In the genomic region with DNA sequence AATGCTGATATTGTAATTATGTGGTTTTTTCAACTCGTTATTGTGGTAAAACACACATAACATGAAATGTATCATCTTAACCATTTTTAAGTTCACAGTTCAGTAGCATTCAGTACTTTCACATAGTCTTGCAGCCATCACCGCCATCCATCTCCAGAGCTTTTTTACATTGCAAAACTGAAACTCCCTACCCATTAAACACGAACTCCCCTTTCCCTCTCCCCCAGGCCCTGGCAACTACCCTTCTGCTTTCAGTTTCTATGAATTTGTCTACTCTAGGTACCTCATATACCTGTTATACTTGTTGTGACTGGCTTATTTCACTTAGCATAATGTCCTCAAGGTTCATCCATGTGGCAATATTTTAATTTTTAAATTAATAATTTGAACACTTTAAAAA, we compare ENCODE assay signal across 14 cellular contexts.
A peak's percentile ranks its signal among the peaks of the same experiment; 100 is the strongest.
DNase-seq lines count a peak whose midpoint lies in the region; ATAC-seq, FAIRE-seq and TF ChIP-seq lines count a peak whose summit lies in the region.
"Had no signal": no experiment of that assay in that cellular context is flagged by ENCODE, and none has a peak within 500 bp of the region (broad histone marks: within the 10 kb centered on the region; RNA-seq: fewer than 3 reads in every experiment).

No MANE protein-coding gene starts in this region.

- no peaks in the 10 kb centered on the region for H3K4me1 Mint-ChIP-seq in GM23338

- no peak for TF ChIP-seq POLR2A in GM12878 (IDR thresholded peaks at IDR 0.05; ENCODE audit: low read depth, low read length)
- no peak for TF ChIP-seq POLR2A in testis (IDR thresholded peaks at IDR 0.05)

- SMC1A ChIA-PET in GM12878 (lab: Charles Lee; ENCODE audit: uncharacterized antibody, unreplicated experiment), result no interaction called here

- H3K27ac ChIP-seq in GM23338 (ENCODE audit: low read depth) (no peak overlapping the region), GM12878 (ENCODE audit: control insufficient read depth, insufficient read depth) (no peak overlapping the region), testis (no peak overlapping the region)
- H3K27ac ChIP-seq: right atrium auricular region, SJSA1 had no signal

- H2AFZ ChIP-seq in GM23338 (0 out of 2 replicates have a peak overlapping the region, but pooled peaks have one; percentile 30), GM12878 (ENCODE audit: control insufficient read depth, low read depth, low read length) (no peak overlapping the region)

- POLR2A ChIA-PET in GM12878 (lab: Charles Lee), result no interaction called here

- H3K27me3 ChIP-seq in GM23338 (ENCODE audit: insufficient read depth), result no peaks in the 10 kb centered on the region
- H3K27me3 ChIP-seq in GM12878 (replicated peaks in 1 of 2; ENCODE audit: control insufficient read depth in 2 of 2, insufficient read depth in 2 of 2, low read length in 1 of 2), result no peaks in the 10 kb centered on the region; a peak in 1 of 4 replicates
- H3K27me3 ChIP-seq in testis, result no peaks in the 10 kb centered on the region
- H3K27me3 ChIP-seq: right atrium auricular region, SJSA1 had no signal

- H3K27ac Mint-ChIP-seq in GM23338, result peak overlapping the region; percentile 9; the same call in 1 of the 2 replicates
- H3K27ac Mint-ChIP-seq: activated T-helper 1 cell treated with anti-CD3 and anti-CD28 coated beads, Interleukin-12 subunit alpha, Interleukin-12 subunit beta, Interleukin-2, Interleukin-4 antibody, amounts not matched to agents 30 ng/mL and 10 ng/mL and 1 ng/mL, durations not matched to agents 14 hours and 24 hours and 36 hours had no signal

- no peak overlapping the region for H3K9ac ChIP-seq in GM12878 (ENCODE audit: control insufficient read depth, insufficient read depth, low read length)

- in situ Hi-C loops in GM12878 (cut with MboI), result loop anchor here (10.0 kb wide), 1 partner anchor 224 kb away; no protein-coding TSS in a partner anchor

- TF ChIP-seq CTCF in GM23338 (conservative IDR thresholded peaks at IDR 0.05; ENCODE audit: low read depth in 2 of 2) (no peak), GM12878 (IDR thresholded peaks at IDR 0.05 in 2 of 3, conservative IDR thresholded peaks at IDR 0.05 in 1 of 3; ENCODE audit: control insufficient read depth in 2 of 3, extremely low read depth in 1 of 3, insufficient read depth in 1 of 3, low read depth in 3 of 3, low read length in 3 of 3) (no peak), testis (IDR thresholded peaks at IDR 0.05) (no peak)

- TF ChIP-seq RAD21 in GM12878 (IDR thresholded peaks at IDR 0.05; ENCODE audit: insufficient read depth, low read depth, low read length), result no peak

- intact Hi-C loops in GM12878 (cut with micrococcal nuclease; ENCODE audit: unreplicated experiment) (no loop called here), testis (cut with DNase I; ENCODE audit: low total_unique reads) (no loop called here)

- H3K4me3 Mint-ChIP-seq in GM23338, result no peak overlapping the region
- H3K4me3 Mint-ChIP-seq: activated T-helper 1 cell treated with anti-CD3 and anti-CD28 coated beads, Interleukin-12 subunit alpha, Interleukin-12 subunit beta, Interleukin-2, Interleukin-4 antibody, amounts not matched to agents 30 ng/mL and 10 ng/mL and 1 ng/mL, durations not matched to agents 14 hours and 24 hours and 36 hours had no signal

- FAIRE-seq in GM19239 (lab: Jason Lieb, UNC) (peak; percentile 51), GM12878 (lab: Jason Lieb, UNC) (no peak)
- FAIRE-seq: bronchial epithelial cell had no signal

- RAD21 ChIA-PET in GM12878 (lab: Charles Lee; ENCODE audit: unreplicated experiment), result no interaction called here

- H3K79me2 ChIP-seq in GM23338 (replicated peaks; ENCODE audit: insufficient read depth) (no peaks in the 10 kb centered on the region), GM12878 (ENCODE audit: control insufficient read depth, insufficient read depth, low read length) (no peaks in the 10 kb centered on the region)

- CTCF ChIA-PET in GM12878 (lab: Yijun Ruan, JAX), result interaction anchor here (2.7 kb wide), 1 partner anchor 10 kb away, joined by 11 read pairs; no protein-coding TSS in a partner anchor

- H3K36me3 Mint-ChIP-seq in GM23338 (ENCODE audit: low read depth), result no peaks in the 10 kb centered on the region

- BruUV-seq in GM12878 (replicated peaks; lab: Mats Ljungman, UMichigan), result no TSS peak

- H3K27me3 Mint-ChIP-seq in GM23338 (ENCODE audit: insufficient read depth, low read depth, poor library complexity), result peaks cover 5% of the 10 kb centered on the region

- WGBS in GM12878 (ENCODE audit: insufficient coverage, insufficient replicate concordance, low lambda C conversion rate, missing lambda C conversion rate), result 3% methylated on average over 3 of the region's 3 CpGs
- WGBS in testis, 2 donors, result 79 to 86% methylated on average over 3 of the region's 3 CpGs

- DNase-seq in GM19239 (ENCODE audit: insufficient read length, low spot score) (no peak), GM23338 (ENCODE audit: low spot score) (no peak), GM12878 (ENCODE audit: low read depth, low spot score) (peak; percentile 30), NCI-H2029 treated with DMSO at 0.1 percent for 48 hours (lab: John Stamatoyannopoulos, UW) (no peak), testis (no peak), NCI-H1092 (lab: John Stamatoyannopoulos, UW) (no peak)
- DNase-seq: MV-4-11, NCI-H446 treated with DMSO at 0.1 percent for 48 hours, trophoblast cell had no signal

- ATAC-seq in GM23338, result no peak
- ATAC-seq in HG03175 (IDR thresholded peaks at IDR 0.05; ENCODE audit: unreplicated experiment), result peak; percentile 97
- ATAC-seq in GM12878, result peak; percentile 92

- H3K4me1 ChIP-seq in GM23338 (ENCODE audit: insufficient read depth), result no peaks in the 10 kb centered on the region
- no peaks in the 10 kb centered on the region for H3K4me1 ChIP-seq in GM12878 (ENCODE audit: control insufficient read depth, insufficient read depth, low read length)
- no peaks in the 10 kb centered on the region for H3K4me1 ChIP-seq in testis
- H3K4me1 ChIP-seq: right atrium auricular region, SJSA1 had no signal

- no peaks in the 10 kb centered on the region for H3K9me2 ChIP-seq in GM23338 (ENCODE audit: insufficient read depth)

- no peak overlapping the region for H3K4me3 ChIP-seq in GM23338
- no peak overlapping the region for H3K4me3 ChIP-seq in GM12878
- no peak overlapping the region for H3K4me3 ChIP-seq in testis
- H3K4me3 ChIP-seq: right atrium auricular region, SJSA1 had no signal

- no peak for TF ChIP-seq EP300 in GM12878 (IDR thresholded peaks at IDR 0.05; ENCODE audit: borderline replicate concordance in 1 of 2, control insufficient read depth in 1 of 2, low read depth in 2 of 2, low read length in 2 of 2)

- H3K9me3 ChIP-seq in GM12878 (replicated peaks; ENCODE audit: control insufficient read depth, insufficient read depth, low read length), result no peaks in the 10 kb centered on the region
- H3K9me3 ChIP-seq in testis, result no peaks in the 10 kb centered on the region
- H3K9me3 ChIP-seq: right atrium auricular region, SJSA1 had no signal

- H3F3A ChIP-seq in GM23338 (replicated peaks; ENCODE audit: low read depth), result no peaks in the 10 kb centered on the region

- no peak overlapping the region for H3K4me2 ChIP-seq in GM23338
- no peak overlapping the region; the same call in 1 of the 2 replicates for H3K4me2 ChIP-seq in GM12878 (ENCODE audit: control insufficient read depth, insufficient read depth)

- H3K36me3 ChIP-seq in GM23338 (ENCODE audit: insufficient read depth) (no peaks in the 10 kb centered on the region), GM12878 (ENCODE audit: control insufficient read depth in 2 of 2, insufficient read depth in 2 of 2, low read length in 1 of 2) (no peaks in the 10 kb centered on the region), testis (ENCODE audit: low read depth, missing control alignments) (no peaks in the 10 kb centered on the region)
- H3K36me3 ChIP-seq: SJSA1 had no signal

- H4K20me1 ChIP-seq in GM23338 (replicated peaks; ENCODE audit: insufficient read depth) (no peaks in the 10 kb centered on the region), GM12878 (ENCODE audit: control insufficient read depth, insufficient read depth) (no peaks in the 10 kb centered on the region)

- H3K9me3 Mint-ChIP-seq in GM23338, result no peaks in the 10 kb centered on the region
- H3K9me3 Mint-ChIP-seq: activated T-helper 1 cell treated with anti-CD3 and anti-CD28 coated beads, Interleukin-12 subunit alpha, Interleukin-12 subunit beta, Interleukin-2, Interleukin-4 antibody, amounts not matched to agents 30 ng/mL and 10 ng/mL and 1 ng/mL, durations not matched to agents 14 hours and 24 hours and 36 hours had no signal

TF ChIP-seq in GM12878, 131 proteins besides CTCF, POLR2A, EP300 and RAD21 (continues in another document):
- TF ChIP-seq ETV6 (conservative IDR thresholded peaks at IDR 0.05 in 1 of 2, IDR thresholded peaks at IDR 0.05 in 1 of 2; ENCODE audit: borderline replicate concordance in 1 of 2, low read depth in 1 of 2) (no peak), TBL1XR1 (IDR thresholded peaks at IDR 0.05; ENCODE audit: low read depth, low read length) (no peak), ZBTB4 (CRISPR knock-in tag; IDR thresholded peaks at IDR 0.05) (no peak), RUNX3 (IDR thresholded peaks at IDR 0.05; ENCODE audit: low read length) (peak; percentile 35)
